In the genomic region with DNA sequence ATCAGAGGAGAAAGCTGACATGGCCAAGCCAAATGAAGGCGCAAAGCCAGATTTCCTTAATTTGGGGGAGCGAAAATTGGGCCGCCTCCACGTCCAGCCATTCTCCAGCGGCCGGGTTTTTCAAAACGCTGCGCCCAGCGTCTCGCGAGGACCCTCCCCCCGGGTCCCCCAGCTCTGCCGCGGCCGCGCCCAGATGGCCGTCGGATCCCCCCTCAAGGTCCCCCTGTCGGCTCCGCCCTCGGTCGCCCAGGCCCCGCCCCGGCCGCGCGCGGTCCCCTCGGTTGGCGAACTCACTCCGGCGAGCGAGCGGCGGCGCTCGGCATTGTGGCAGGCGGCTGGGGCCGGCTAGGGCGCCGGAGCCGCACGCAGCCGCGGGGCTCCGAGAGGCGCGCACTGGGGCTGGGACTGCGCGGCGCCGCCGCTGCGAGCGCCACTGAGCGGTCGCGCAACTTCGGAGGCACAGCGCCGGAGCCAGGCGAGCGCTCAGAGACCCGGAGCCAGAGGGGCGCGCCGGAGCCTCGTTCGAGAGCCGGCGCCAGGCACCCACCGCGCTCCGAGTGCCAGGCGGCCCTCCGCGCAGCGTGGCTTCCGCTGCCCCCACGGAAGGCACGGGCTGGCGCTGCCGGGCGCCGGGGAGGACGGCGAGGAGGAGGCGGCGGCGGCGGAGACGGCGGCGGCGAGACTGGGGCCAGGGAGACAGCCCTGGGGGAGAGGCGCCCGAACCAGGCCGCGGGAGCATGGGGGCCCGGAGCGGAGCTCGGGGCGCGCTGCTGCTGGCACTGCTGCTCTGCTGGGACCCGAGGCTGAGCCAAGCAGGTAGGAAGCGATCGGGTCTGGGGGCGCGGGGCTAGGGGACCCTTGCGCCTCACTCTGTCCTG, we compare ENCODE assay signal across 8 cellular contexts. TPM values are rescaled to one million over a fixed set of nuclear protein-coding genes. Genes with fewer than 3 reads are reported as not detected.
DNase-seq lines count a peak whose midpoint lies in the region; ATAC-seq lines count a peak whose summit lies in the region.

Gene UNC5B (plus strand): TSS at position 322 of the 878 bp plus-strand sequence. CDS start 416 bp downstream, at position 738.

- no peaks in the 10 kb centered on the region for H3K9me3 Mint-ChIP-seq in activated CD4-positive, alpha-beta T cell treated with anti-CD3 and anti-CD28 coated beads, Interleukin-2, amount 10 ng/mL, durations not matched to agents 7 days and 5 days

- DNase-seq in NCI-H187 (lab: John Stamatoyannopoulos, UW), result peak; percentile 33 to 64
- DNase-seq in NCI-H187 treated with DMSO at 0.1 percent for 48 hours (lab: John Stamatoyannopoulos, UW), result no peak
- DNase-seq in NCI-H2171 treated with DMSO at 0.1 percent for 48 hours (lab: John Stamatoyannopoulos, UW), result peak; percentile 75
- peak; percentile 48 for DNase-seq in activated CD4-positive, alpha-beta T cell treated with anti-CD3 and anti-CD28 coated beads, Interleukin-2, amount 10 ng/mL, durations not matched to agents 7 days and 5 days
- peak; percentile 76 for DNase-seq in dedifferentiated amniotic fluid mesenchymal stem cell (ENCODE audit: extremely low spot score)
- peak; percentile 98 for DNase-seq in left kidney (ENCODE audit: low read depth, low spot score)
- peak; percentile 29 to 66 (median 50) for DNase-seq in stimulated activated CD4-positive, alpha-beta T cell treated with anti-CD3 and anti-CD28 coated beads, Interleukin-1b, Interleukin-23, amount 100 ng/mL, for 24 hours (ENCODE audit: low read depth in 4 of 4, low spot score in 1 of 4)

- POLR2A ChIA-PET in activated CD4-positive, alpha-beta T cell treated with anti-CD3 and anti-CD28 coated beads, Interleukin-2, amount 10 ng/mL, durations not matched to agents 7 days and 5 days (lab: Charles Lee), result no interaction called here

- no peak for ATAC-seq in GM18520 (IDR thresholded peaks at IDR 0.05; ENCODE audit: unreplicated experiment)

- H3K27me3 Mint-ChIP-seq in activated CD4-positive, alpha-beta T cell treated with anti-CD3 and anti-CD28 coated beads, Interleukin-2, amount 10 ng/mL, durations not matched to agents 7 days and 5 days, result peaks cover 67% of the 10 kb centered on the region

- CTCF ChIA-PET in activated CD4-positive, alpha-beta T cell treated with anti-CD3 and anti-CD28 coated beads, Interleukin-2, amount 10 ng/mL, durations not matched to agents 7 days and 5 days (lab: Charles Lee), result no interaction called here

- peaks cover 13% of the 10 kb centered on the region for H3K4me1 Mint-ChIP-seq in activated CD4-positive, alpha-beta T cell treated with anti-CD3 and anti-CD28 coated beads, Interleukin-2, amount 10 ng/mL, durations not matched to agents 7 days and 5 days

- H3K27ac Mint-ChIP-seq in activated CD4-positive, alpha-beta T cell treated with anti-CD3 and anti-CD28 coated beads, Interleukin-2, amount 10 ng/mL, durations not matched to agents 7 days and 5 days, result no peak within 1 kb of the TSS

- H3K36me3 Mint-ChIP-seq in activated CD4-positive, alpha-beta T cell treated with anti-CD3 and anti-CD28 coated beads, Interleukin-2, amount 10 ng/mL, durations not matched to agents 7 days and 5 days (ENCODE audit: low read depth), result no peaks in the 10 kb centered on the region

- H3K4me3 Mint-ChIP-seq in activated CD4-positive, alpha-beta T cell treated with anti-CD3 and anti-CD28 coated beads, Interleukin-2, amount 10 ng/mL, durations not matched to agents 7 days and 5 days, result peak within 1 kb of the TSS; percentile 58

RNA-seq across cellular contexts. Expression of gene UNC5B, which starts in this region (rescaled TPM):
- total RNA-seq in activated CD4-positive, alpha-beta T cell treated with anti-CD3 and anti-CD28 coated beads, Interleukin-2, amount 10 ng/mL, durations not matched to agents 7 days and 5 days, result not detected

Comparison
In these comparisons a context has a peak if more than half of its experiments do, and no peak if none do; other contexts are left out.
1. Peak in DNase-seq in activated CD4-positive, alpha-beta T cell treated with anti-CD3 and anti-CD28 coated beads, Interleukin-2, amount 10 ng/mL, durations not matched to agents 7 days and 5 days; RNA of the gene not detected or under 1 TPM.